ENCODE assay signal across 8 cellular contexts in the genomic region with DNA sequence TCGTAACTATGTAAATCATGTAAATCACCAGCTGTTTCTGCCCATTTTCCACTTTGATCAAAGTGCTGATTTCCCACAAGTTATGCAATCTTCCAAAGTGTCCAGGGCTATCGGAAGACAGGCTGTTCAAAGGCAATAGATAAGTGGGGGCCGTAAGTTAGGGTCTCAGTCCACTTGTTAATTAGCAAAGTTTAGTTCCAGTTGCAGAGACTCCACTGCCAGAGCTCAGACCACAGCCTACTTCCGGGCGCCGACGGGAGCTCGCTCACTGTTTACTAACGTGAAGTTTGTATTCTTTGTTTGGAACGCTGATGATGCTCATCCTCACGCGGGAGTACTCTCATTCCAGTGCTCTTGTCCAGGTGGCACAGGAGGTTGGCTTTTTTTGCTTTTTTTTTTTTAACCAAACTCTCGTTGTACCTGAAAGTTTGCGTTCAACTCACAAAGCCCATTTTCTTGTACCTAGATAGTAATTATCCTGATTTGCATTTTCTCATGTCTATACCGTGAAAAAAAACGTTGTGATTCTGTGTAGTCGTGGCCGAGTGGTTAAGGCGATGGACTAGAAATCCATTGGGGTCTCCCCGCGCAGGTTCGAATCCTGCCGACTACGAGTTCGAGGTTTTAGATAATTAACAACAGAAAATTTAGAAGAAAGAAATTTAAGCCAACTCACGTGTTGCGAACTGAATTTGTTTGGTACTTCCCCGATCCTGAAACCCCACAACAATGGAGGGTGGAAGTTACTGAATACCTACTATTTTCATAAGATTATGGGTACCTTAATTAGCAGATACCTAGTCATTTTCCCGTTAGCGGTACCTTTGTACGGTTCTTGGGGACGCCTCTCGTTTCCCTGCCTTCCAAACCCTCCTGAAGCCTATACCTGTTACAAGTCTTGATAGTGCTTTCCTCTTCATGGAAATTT. TPM values are rescaled to one million over a fixed set of nuclear protein-coding genes. Genes with fewer than 3 reads are reported as not detected.
DNase-seq lines count a peak whose midpoint lies in the region; ATAC-seq and TF ChIP-seq lines count a peak whose summit lies in the region.

No MANE protein-coding gene starts in this region.

- peak overlapping the region; percentile 63 to 95 (median 86) for H3K27ac Mint-ChIP-seq in CD8-positive, alpha-beta memory T cell

- CTCF ChIA-PET in CD8-positive, alpha-beta memory T cell (lab: Charles Lee), result interaction anchor here (0.9 to 1.4 kb wide), 6 partner anchors 16 to 392 kb away, joined by 3 to 8 read pairs (median 4); partner anchors contain the start of gene POM121L2

- peaks cover 15 to 17% of the 10 kb centered on the region in 2 donors for H3K27me3 Mint-ChIP-seq in CD8-positive, alpha-beta memory T cell

- no peaks in the 10 kb centered on the region for H3K36me3 ChIP-seq in CD8-positive, alpha-beta memory T cell (ENCODE audit: insufficient read depth, low read length)
- H3K36me3 ChIP-seq in KOPT-K1 (ENCODE audit: insufficient read depth, low read length), result no peaks in the 10 kb centered on the region
- H3K36me3 ChIP-seq in SK-N-MC (ENCODE audit: insufficient read depth, low read length), result no peaks in the 10 kb centered on the region
- no peaks in the 10 kb centered on the region for H3K36me3 ChIP-seq in cardiac muscle cell
- no peaks in the 10 kb centered on the region for H3K36me3 ChIP-seq in rectal smooth muscle tissue (ENCODE audit: control insufficient read depth, insufficient read depth, low read length)

- H3K4me3 ChIP-seq in CD8-positive, alpha-beta memory T cell (ENCODE audit: low read length), result peak overlapping the region; percentile 60
- H3K4me3 ChIP-seq in SK-N-MC (peak overlapping the region; percentile 84), cardiac muscle cell (peak overlapping the region; percentile 41), rectal smooth muscle tissue (ENCODE audit: low read length) (peak overlapping the region; percentile 70)

- ATAC-seq in GM21526 (IDR thresholded peaks at IDR 0.05; ENCODE audit: low FRiP score, unreplicated experiment), result peak; percentile 50

- H3K27me3 ChIP-seq in CD8-positive, alpha-beta memory T cell (ENCODE audit: insufficient read depth, low read length, poor library complexity, severe bottlenecking), result peaks cover 8% of the 10 kb centered on the region
- H3K27me3 ChIP-seq in cardiac muscle cell (peaks cover 26% of the 10 kb centered on the region), rectal smooth muscle tissue (ENCODE audit: control insufficient read depth, insufficient read depth, low read length) (no peaks in the 10 kb centered on the region)

- intact Hi-C loops in posterior vena cava (cut with DNase I), result no loop called here

- peak overlapping the region; percentile 60 for H3K27ac ChIP-seq in CD8-positive, alpha-beta memory T cell (ENCODE audit: low read depth, low read length)
- H3K27ac ChIP-seq in KOPT-K1 (ENCODE audit: low read depth, low read length, poor library complexity, severe bottlenecking), result peak overlapping the region; percentile 59
- peak overlapping the region; percentile 93 for H3K27ac ChIP-seq in SK-N-MC
- H3K27ac ChIP-seq in cardiac muscle cell, result no peak overlapping the region
- no peak overlapping the region for H3K27ac ChIP-seq in rectal smooth muscle tissue (ENCODE audit: low read depth, low read length)

- H3K4me1 ChIP-seq in CD8-positive, alpha-beta memory T cell (ENCODE audit: insufficient read depth, low read length), result peaks cover 19% of the 10 kb centered on the region
- H3K4me1 ChIP-seq in cardiac muscle cell (ENCODE audit: low read depth), result no peaks in the 10 kb centered on the region
- peaks cover 4% of the 10 kb centered on the region for H3K4me1 ChIP-seq in rectal smooth muscle tissue (ENCODE audit: control insufficient read depth, insufficient read depth, low read length)

- H3K9me3 ChIP-seq in CD8-positive, alpha-beta memory T cell (ENCODE audit: low read length), result no peaks in the 10 kb centered on the region
- H3K9me3 ChIP-seq in KOPT-K1 (ENCODE audit: insufficient read depth, low read length, poor library complexity, severe bottlenecking) (no peaks in the 10 kb centered on the region), SK-N-MC (ENCODE audit: low read depth, low read length) (no peaks in the 10 kb centered on the region), cardiac muscle cell (ENCODE audit: low read depth) (no peaks in the 10 kb centered on the region)

- POLR2A ChIA-PET in CD8-positive, alpha-beta memory T cell (lab: Charles Lee), result interaction anchor here (0.5 to 1.7 kb wide), 6 partner anchors 9 to 393 kb away, joined by 3 to 9 read pairs (median 6); partner anchors contain the start of gene ZNF184

- H3K36me3 Mint-ChIP-seq in CD8-positive, alpha-beta memory T cell, result peaks cover 0 to 4% (median 0%) of the 10 kb centered on the region in 3 donors

- DNase-seq in CD8-positive, alpha-beta memory T cell, result peak; percentile 40 to 71 (median 61)
- DNase-seq in SK-N-MC (ENCODE audit: low read depth, low spot score), result peak; percentile 84
- DNase-seq in activated naive CD4-positive, alpha-beta T cell treated with Interleukin-2 at 50 U/mL for 16 hours, result peak; percentile 79
- peak; percentile 47 to 65 for DNase-seq in cardiac muscle cell (ENCODE audit: low read depth in 1 of 2, low spot score in 1 of 2)
- no peak for DNase-seq in posterior vena cava (ENCODE audit: low spot score)

- H3K4me1 Mint-ChIP-seq in CD8-positive, alpha-beta memory T cell, result peaks cover 36 to 45% (median 39%) of the 10 kb centered on the region in 3 donors

- peak overlapping the region; percentile 80 to 98 (median 91) for H3K4me3 Mint-ChIP-seq in CD8-positive, alpha-beta memory T cell

- TF ChIP-seq CTCF in cardiac muscle cell (IDR thresholded peaks at IDR 0.05; ENCODE audit: low read depth, low read length), result no peak

- no peaks in the 10 kb centered on the region for H3K9me3 Mint-ChIP-seq in CD8-positive, alpha-beta memory T cell

- H3K9ac ChIP-seq in SK-N-MC (ENCODE audit: insufficient read length) (peak overlapping the region; percentile 81), rectal smooth muscle tissue (ENCODE audit: low read length) (no peak overlapping the region)

RNA-seq across cellular contexts. Expression of gene ZNF184, which starts 29.9 kb away (rescaled TPM):
- 10 to 100 TPM in 1 of 2 experiments, 1 to 10 TPM in 1; 9.7 to 10.0 TPM for total RNA-seq in CD8-positive, alpha-beta memory T cell
- 10.8 TPM for polyA plus RNA-seq in CD8-positive, alpha-beta memory T cell
- total RNA-seq in cardiac muscle cell (4.9 and 6.4 TPM in 2 replicates), posterior vena cava (1 to 10 TPM; 6.3 to 6.5 TPM)
- 5.1 and 5.8 TPM in 2 replicates for polyA plus RNA-seq in cardiac muscle cell

Comparison
In these comparisons a context has a peak if more than half of its experiments do, and no peak if none do; other contexts are left out.
1. H3K27ac ChIP-seq: peak in CD8-positive, alpha-beta memory T cell (single experiment), KOPT-K1 (single experiment) and SK-N-MC (single experiment); none in cardiac muscle cell (single experiment) and rectal smooth muscle tissue (single experiment).
2. Peak in every context shown above with its lines, with median percentiles within 50 percentile points of each other: H3K4me3 ChIP-seq.